19 cellular contexts compared by ENCODE assay signal in genomic region chr6:136771306-136771705, GRCh38.
"Had no signal": no experiment of that assay in that cellular context is flagged by ENCODE, and none has a peak within 500 bp of the region (broad histone marks: within the 10 kb centered on the region; RNA-seq: fewer than 3 reads in every experiment).

No MANE protein-coding gene starts in this region.

- H3K4me3 ChIP-seq: skin epidermis, transverse colon, vagina had no signal

- ATAC-seq: activated CD8-positive, alpha-beta memory T cell treated with anti-CD3 and anti-CD28 coated beads, Interleukin-2, amount 10 ng/mL, durations not matched to agents 7 days and 5 days; stimulated activated naive CD8-positive, alpha-beta T cell treated with anti-CD3 and anti-CD28 coated beads, Interleukin-15, Interleukin-2, amounts not matched to agents 100 U/mL and 50 U/mL, for 24 hours had no signal

- H3K27me3 ChIP-seq: transverse colon, vagina had no signal

- H3K27me3 Mint-ChIP-seq: activated CD8-positive, alpha-beta memory T cell treated with anti-CD3 and anti-CD28 coated beads, Interleukin-2, amount 10 ng/mL, durations not matched to agents 7 days and 5 days; activated naive CD8-positive, alpha-beta T cell had no signal

- H3K4me1 Mint-ChIP-seq: nephron had no signal

- H3K27ac Mint-ChIP-seq: activated CD8-positive, alpha-beta memory T cell treated with anti-CD3 and anti-CD28 coated beads, Interleukin-2, amount 10 ng/mL, durations not matched to agents 7 days and 5 days; activated naive CD8-positive, alpha-beta T cell; endodermal cell; nephron; T-helper 2 cell treated with Interferon-gamma antibody and Interleukin-4, amounts not matched to agents 5 μg/mL and 100 μg/mL, for 36 hours had no signal

- H3K27ac ChIP-seq: skin epidermis, transverse colon, vagina had no signal

- H3K4me3 Mint-ChIP-seq: activated CD8-positive, alpha-beta memory T cell treated with anti-CD3 and anti-CD28 coated beads, Interleukin-2, amount 10 ng/mL, durations not matched to agents 7 days and 5 days; activated naive CD8-positive, alpha-beta T cell; endodermal cell; immature natural killer cell; nephron; T-helper 2 cell treated with Interferon-gamma antibody and Interleukin-4, amounts not matched to agents 5 μg/mL and 100 μg/mL, for 36 hours had no signal

- H3K9me3 Mint-ChIP-seq: endodermal cell; immature natural killer cell; nephron; T-helper 2 cell treated with Interferon-gamma antibody and Interleukin-4, amounts not matched to agents 5 μg/mL and 100 μg/mL, for 36 hours had no signal

- DNase-seq: activated CD4-positive, alpha-beta T cell treated with anti-CD3 and anti-CD28 coated beads, Interleukin-2, amount 50 U/mL, for 1 hour; activated CD8-positive, alpha-beta memory T cell treated with anti-CD3 and anti-CD28 coated beads, Interleukin-2, amount 10 ng/mL, durations not matched to agents 7 days and 5 days; activated gamma-delta T cell; activated T-cell treated with anti-CD3 and anti-CD28 coated beads, Interleukin-2, amount 50 U/mL, for 1 hour; aorta; dermis blood vessel endothelial cell; endodermal cell; immature natural killer cell; mesendoderm; occipital lobe; stimulated activated CD4-positive, alpha-beta T cell treated with anti-CD3 and anti-CD28 coated beads, Interleukin-15, amount 100 ng/mL, for 24 hours; stimulated activated CD4-positive, alpha-beta T cell treated with anti-CD3 and anti-CD28 coated beads, Interleukin-4, amount 100 ng/mL, for 24 hours; stimulated activated naive CD8-positive, alpha-beta T cell treated with anti-CD3 and anti-CD28 coated beads, Interleukin-15, Interleukin-2, amounts not matched to agents 100 U/mL and 50 U/mL, for 24 hours; transverse colon had no signal

- H3K9me3 ChIP-seq: transverse colon, vagina had no signal

- H3K36me3 ChIP-seq: transverse colon, vagina had no signal
